In genomic region chr13:109160357-109160756, GRCh38 we compare ENCODE assay signal across 15 cellular contexts.
DNase-seq lines count a peak whose midpoint lies in the region; ATAC-seq and TF ChIP-seq lines count a peak whose summit lies in the region.
"Had no signal": no experiment of that assay in that cellular context is flagged by ENCODE, and none has a peak within 500 bp of the region (broad histone marks: within the 10 kb centered on the region; RNA-seq: fewer than 3 reads in every experiment).

No MANE protein-coding gene starts in this region.

- DNase-seq in Panc1 (ENCODE audit: low read depth, low spot score) (no peak), NCI-H1105 treated with DMSO at 0.1 percent for 48 hours (lab: John Stamatoyannopoulos, UW) (no peak), omental fat pad (ENCODE audit: low spot score) (no peak)
- DNase-seq in activated T-helper 2 cell treated with anti-CD3 and anti-CD28 coated beads, Interferon-gamma antibody, Interleukin-2, Interleukin-4, amounts not matched to agents 10 μg/mL and 5 μg/mL and 100 μg/mL, durations not matched to agents 14 hours and 24 hours and 36 hours (ENCODE audit: low spot score) = no peak
- DNase-seq: activated CD4-positive, alpha-beta T cell treated with anti-CD3 and anti-CD28 coated beads, Interleukin-2, amount 10 ng/mL, durations not matched to agents 24 days and 14 days; activated naive CD4-positive, alpha-beta T cell treated with anti-CD3 and anti-CD28 coated beads for 36 hours; MG63; naive thymus-derived CD4-positive, alpha-beta T cell; NCI-H510A treated with DMSO at 0.1 percent for 48 hours; transverse colon had no signal

- H3K4me1 ChIP-seq in Panc1 (ENCODE audit: control insufficient read depth, insufficient read depth, low read length) = peaks cover 24% of the 10 kb centered on the region
- H3K4me1 ChIP-seq: transverse colon had no signal

- H3K27ac ChIP-seq in Panc1 (ENCODE audit: low read length) = peak overlapping the region; percentile 79
- H3K27ac ChIP-seq: SK-N-MC, transverse colon had no signal

- H3K27me3 ChIP-seq in Panc1 (ENCODE audit: control insufficient read depth, insufficient read depth, low read length) = no peaks in the 10 kb centered on the region
- H3K27me3 ChIP-seq: MG63 had no signal

- H3K27ac Mint-ChIP-seq in activated T-helper 2 cell treated with anti-CD3 and anti-CD28 coated beads, Interferon-gamma antibody, Interleukin-2, Interleukin-4, amounts not matched to agents 10 μg/mL and 5 μg/mL and 100 μg/mL, durations not matched to agents 14 hours and 24 hours and 36 hours = no peak overlapping the region
- H3K27ac Mint-ChIP-seq: activated CD4-positive, alpha-beta T cell treated with anti-CD3 and anti-CD28 coated beads, Interleukin-2, amount 10 ng/mL, durations not matched to agents 24 days and 14 days; activated naive CD4-positive, alpha-beta T cell treated with anti-CD3 and anti-CD28 coated beads for 36 hours; naive thymus-derived CD4-positive, alpha-beta T cell had no signal

- POLR2A ChIA-PET in Panc1 (lab: Charles Lee) = no interaction called here

- in situ Hi-C loops in Panc1 (cut with HindIII; ENCODE audit: low pct_unique_long_range_greater_than_20kb, low sequenced_read_pairs) = no loop called here

- H3K9me3 ChIP-seq in Panc1 (ENCODE audit: control insufficient read depth, insufficient read depth, low read depth, low read length) = no peaks in the 10 kb centered on the region
- H3K9me3 ChIP-seq: MG63, transverse colon had no signal

- H3K36me3 Mint-ChIP-seq in activated T-helper 2 cell treated with anti-CD3 and anti-CD28 coated beads, Interferon-gamma antibody, Interleukin-2, Interleukin-4, amounts not matched to agents 10 μg/mL and 5 μg/mL and 100 μg/mL, durations not matched to agents 14 hours and 24 hours and 36 hours (ENCODE audit: low read depth) = no peaks in the 10 kb centered on the region
- H3K36me3 Mint-ChIP-seq: naive thymus-derived CD4-positive, alpha-beta T cell had no signal

- ATAC-seq in GM18867 (IDR thresholded peaks at IDR 0.05; ENCODE audit: unreplicated experiment) = peak; percentile 30
- ATAC-seq in GM21529 (IDR thresholded peaks at IDR 0.05; ENCODE audit: unreplicated experiment) = peak; percentile 38
- peak; percentile 21 for ATAC-seq in HG03103 (IDR thresholded peaks at IDR 0.05; ENCODE audit: low read depth, unreplicated experiment)
- ATAC-seq in Panc1 = no peak
- no peak for ATAC-seq in HG02870 (IDR thresholded peaks at IDR 0.05; ENCODE audit: unreplicated experiment)
- ATAC-seq in omental fat pad (ENCODE audit: low FRiP score) = no peak
- ATAC-seq: naive thymus-derived CD4-positive, alpha-beta T cell had no signal

- no peak for TF ChIP-seq CTCF in Panc1 (IDR thresholded peaks at IDR 0.05)
- TF ChIP-seq CTCF in omental fat pad (IDR thresholded peaks at IDR 0.05) = no peak

- CTCF ChIA-PET in Panc1 (lab: Charles Lee) = no interaction called here

- peaks cover 19% of the 10 kb centered on the region for H3K4me1 Mint-ChIP-seq in activated T-helper 2 cell treated with anti-CD3 and anti-CD28 coated beads, Interferon-gamma antibody, Interleukin-2, Interleukin-4, amounts not matched to agents 10 μg/mL and 5 μg/mL and 100 μg/mL, durations not matched to agents 14 hours and 24 hours and 36 hours (ENCODE audit: low read depth)

- H3K4me3 Mint-ChIP-seq in activated T-helper 2 cell treated with anti-CD3 and anti-CD28 coated beads, Interferon-gamma antibody, Interleukin-2, Interleukin-4, amounts not matched to agents 10 μg/mL and 5 μg/mL and 100 μg/mL, durations not matched to agents 14 hours and 24 hours and 36 hours (ENCODE audit: low read depth) = no peak overlapping the region
- H3K4me3 Mint-ChIP-seq: activated CD4-positive, alpha-beta T cell treated with anti-CD3 and anti-CD28 coated beads, Interleukin-2, amount 10 ng/mL, durations not matched to agents 24 days and 14 days; activated naive CD4-positive, alpha-beta T cell treated with anti-CD3 and anti-CD28 coated beads for 36 hours; naive thymus-derived CD4-positive, alpha-beta T cell had no signal

- H3K27me3 Mint-ChIP-seq in activated T-helper 2 cell treated with anti-CD3 and anti-CD28 coated beads, Interferon-gamma antibody, Interleukin-2, Interleukin-4, amounts not matched to agents 10 μg/mL and 5 μg/mL and 100 μg/mL, durations not matched to agents 14 hours and 24 hours and 36 hours (ENCODE audit: low read depth) = peaks cover 27% of the 10 kb centered on the region

- no peak overlapping the region for H3K4me3 ChIP-seq in Panc1 (ENCODE audit: low read depth in 2 of 2, low read length in 2 of 2)
- H3K4me3 ChIP-seq: MG63, SK-N-MC, transverse colon had no signal

- BruUV-seq in Panc1 (replicated peaks; lab: Mats Ljungman, UMichigan) = no TSS peak

- H3K36me3 ChIP-seq in Panc1 (ENCODE audit: control insufficient read depth, insufficient read depth, low read length) = no peaks in the 10 kb centered on the region
- H3K36me3 ChIP-seq: MG63, transverse colon had no signal

- intact Hi-C loops in Panc1 (cut with micrococcal nuclease; ENCODE audit: unreplicated experiment) = no loop called here
- intact Hi-C loops in activated T-helper 2 cell treated with anti-CD3 and anti-CD28 coated beads, Interferon-gamma antibody, Interleukin-2, Interleukin-4, amounts not matched to agents 10 μg/mL and 5 μg/mL and 100 μg/mL, durations not matched to agents 14 hours and 24 hours and 36 hours (cut with micrococcal nuclease) = loop anchor here (5.0 kb wide), 1 partner anchor 632 kb away; no protein-coding TSS in a partner anchor

- no peaks in the 10 kb centered on the region for H3K9me3 Mint-ChIP-seq in activated T-helper 2 cell treated with anti-CD3 and anti-CD28 coated beads, Interferon-gamma antibody, Interleukin-2, Interleukin-4, amounts not matched to agents 10 μg/mL and 5 μg/mL and 100 μg/mL, durations not matched to agents 14 hours and 24 hours and 36 hours
- H3K9me3 Mint-ChIP-seq: activated CD4-positive, alpha-beta T cell treated with anti-CD3 and anti-CD28 coated beads, Interleukin-2, amount 10 ng/mL, durations not matched to agents 24 days and 14 days; activated naive CD4-positive, alpha-beta T cell treated with anti-CD3 and anti-CD28 coated beads for 36 hours had no signal

Comparison
In these comparisons a context has a peak if more than half of its experiments do, and no peak if none do; other contexts are left out.
1. ATAC-seq: peak in GM18867 (single experiment), GM21529 (single experiment) and HG03103 (single experiment); none in Panc1 (single experiment), HG02870 (single experiment) and omental fat pad (single experiment).